In the genomic region with DNA sequence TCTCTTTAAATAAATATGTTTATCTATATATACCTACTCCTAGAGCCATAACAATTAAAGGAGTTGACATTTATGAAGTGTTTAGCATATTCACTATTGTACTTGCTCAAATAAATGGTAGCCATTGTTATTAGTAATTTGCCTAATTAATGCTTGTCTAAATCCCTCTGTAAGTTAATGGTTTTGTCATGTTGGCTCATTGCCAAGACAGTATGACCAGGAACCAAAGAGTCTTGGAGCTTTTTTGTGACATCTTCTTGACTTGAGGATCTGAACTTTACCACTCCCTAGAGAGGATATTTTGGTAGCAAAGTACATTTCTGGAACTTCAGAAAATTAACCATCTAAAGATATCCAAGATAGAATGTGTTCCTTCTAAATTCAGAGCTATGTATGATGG, we compare ENCODE assay signal across 12 cellular contexts. TPM values are rescaled to one million over a fixed set of nuclear protein-coding genes. Genes with fewer than 3 reads are reported as not detected.
A peak's percentile ranks its signal among the peaks of the same experiment; 100 is the strongest.
DNase-seq lines count a peak whose midpoint lies in the region; ATAC-seq and TF ChIP-seq lines count a peak whose summit lies in the region.
"Had no signal": no experiment of that assay in that cellular context is flagged by ENCODE, and none has a peak within 500 bp of the region (broad histone marks: within the 10 kb centered on the region; RNA-seq: fewer than 3 reads in every experiment).

No MANE protein-coding gene starts in this region.

- peak in 2 of 4 donors; percentile 14 to 31 for ATAC-seq in heart left ventricle
- ATAC-seq in right cardiac atrium = no peak
- no peak for ATAC-seq in GM19324 (IDR thresholded peaks at IDR 0.05; ENCODE audit: low FRiP score, unreplicated experiment)

- H3K27me3 ChIP-seq in heart left ventricle (no peaks in the 10 kb centered on the region), right cardiac atrium (ENCODE audit: control insufficient read depth, insufficient read depth) (no peaks in the 10 kb centered on the region), vagina (no peaks in the 10 kb centered on the region)
- H3K27me3 ChIP-seq: right atrium auricular region had no signal

- H3K4me3 ChIP-seq in heart left ventricle (no peak overlapping the region), right cardiac atrium (ENCODE audit: low read length) (no peak overlapping the region), vagina (no peak overlapping the region)
- H3K4me3 ChIP-seq: right atrium auricular region had no signal

- TF ChIP-seq CTCF in heart left ventricle (IDR thresholded peaks at IDR 0.05) = no peak
- no peak for TF ChIP-seq CTCF in vagina (IDR thresholded peaks at IDR 0.05)

- H3K27ac ChIP-seq in heart left ventricle (peak overlapping the region in 7 of 12 donors; percentile 8 to 72 (median 31)), right cardiac atrium (ENCODE audit: low read length) (no peak overlapping the region), cingulate gyrus (ENCODE audit: low read depth, low read length) (peak overlapping the region; percentile 92), vagina (peak overlapping the region; percentile 56)

- H3K36me3 ChIP-seq in heart left ventricle (peaks cover 0 to 3% (median 0%) of the 10 kb centered on the region in 9 donors), vagina (no peaks in the 10 kb centered on the region)
- H3K36me3 ChIP-seq: right atrium auricular region had no signal

- peaks cover 0 to 54% (median 38%) of the 10 kb centered on the region in 12 donors for H3K4me1 ChIP-seq in heart left ventricle
- peaks cover 9% of the 10 kb centered on the region for H3K4me1 ChIP-seq in right cardiac atrium (ENCODE audit: control insufficient read depth, insufficient read depth, low read length)
- H3K4me1 ChIP-seq in vagina = peaks cover 13% of the 10 kb centered on the region

- no peaks in the 10 kb centered on the region for H3K9me3 ChIP-seq in heart left ventricle
- no peaks in the 10 kb centered on the region for H3K9me3 ChIP-seq in right cardiac atrium (ENCODE audit: control insufficient read depth, low read length)
- no peaks in the 10 kb centered on the region for H3K9me3 ChIP-seq in vagina
- H3K9me3 ChIP-seq: right atrium auricular region had no signal

- DNase-seq in heart left ventricle = no peak
- no peak for DNase-seq in right cardiac atrium
- peak; percentile 42 for DNase-seq in NCI-H146 (lab: John Stamatoyannopoulos, UW)
- DNase-seq in vagina (ENCODE audit: extremely low spot score in 2 of 2) = no peak
- no peak for DNase-seq in mesenteric fat pad (ENCODE audit: low spot score)
- DNase-seq: activated CD4-positive, alpha-beta T cell treated with anti-CD3 and anti-CD28 coated beads for 48 hours; activated CD8-positive, alpha-beta memory T cell treated with anti-CD3 and anti-CD28 coated beads, Interleukin-2, amount 50 U/mL, for 48 hours; activated naive CD4-positive, alpha-beta T cell treated with anti-CD3 and anti-CD28 coated beads, Interleukin-2, amount 50 U/mL, for 16 hours; NCI-H2107 had no signal

- intact Hi-C loops in heart left ventricle (cut with DNase I) (no loop called here), right cardiac atrium (cut with DNase I) (no loop called here), vagina (cut with DNase I) (no loop called here)

- TF ChIP-seq POLR2A in heart left ventricle (IDR thresholded peaks at IDR 0.05) = no peak
- no peak for TF ChIP-seq POLR2A in vagina (IDR thresholded peaks at IDR 0.05)

RNA-seq across cellular contexts. Expression of gene FRY, which starts 15.5 kb away (rescaled TPM):
- total RNA-seq in heart left ventricle = 100 to 1,000 TPM; 108 to 237 (median 168) TPM
- polyA plus RNA-seq in heart left ventricle = 10 to 100 TPM; 21.6 to 43.7 TPM
- 100 to 1,000 TPM; 101 to 139 (median 116) TPM for total RNA-seq in right cardiac atrium
- 29.0 TPM for polyA plus RNA-seq in right cardiac atrium
- 11.0 TPM for total RNA-seq in vagina
- 31.8 TPM for total RNA-seq in mesenteric fat pad
